In genomic region chr15:101088788-101089578, GRCh38 we compare ENCODE assay signal across 8 cellular contexts.
DNase-seq lines count a peak whose midpoint lies in the region; ATAC-seq and TF ChIP-seq lines count a peak whose summit lies in the region.

No MANE protein-coding gene starts in this region.

- DNase-seq in AML-193 (lab: John Stamatoyannopoulos, UW) (peak; percentile 34 to 48), HPDE6-E6E7 (ENCODE audit: extremely low spot score) (peak; percentile 68), SK-MEL-5 (ENCODE audit: low read depth, low spot score) (peak; percentile 48), cardiac muscle cell (ENCODE audit: low read depth in 1 of 2, low spot score in 1 of 2) (peak; percentile 64 to 71), uterus (peak; percentile 55 to 78)
- DNase-seq in activated naive CD4-positive, alpha-beta T cell treated with Interleukin-2 at 50 U/mL for 16 hours: peak; percentile 84

- peak; percentile 93 for TF ChIP-seq CTCF in cardiac muscle cell (IDR thresholded peaks at IDR 0.05; ENCODE audit: low read depth, low read length)
- TF ChIP-seq CTCF in uterus (IDR thresholded peaks at IDR 0.05): peak; percentile 98 to 99 (median 98)

- H3K27me3 ChIP-seq in cardiac muscle cell (no peaks in the 10 kb centered on the region), rectal smooth muscle tissue (ENCODE audit: control insufficient read depth, insufficient read depth, low read length) (no peaks in the 10 kb centered on the region), uterus (no peaks in the 10 kb centered on the region)

- H3K9me3 ChIP-seq in cardiac muscle cell (ENCODE audit: low read depth) (no peaks in the 10 kb centered on the region), uterus (no peaks in the 10 kb centered on the region)

- H3K27ac ChIP-seq in cardiac muscle cell: no peak overlapping the region
- H3K27ac ChIP-seq in rectal smooth muscle tissue (ENCODE audit: low read depth, low read length): no peak overlapping the region
- peak overlapping the region; percentile 56 to 67 for H3K27ac ChIP-seq in uterus

- in situ Hi-C loops in SK-MEL-5 (cut with HindIII; ENCODE audit: low pct_unique_long_range_greater_than_20kb, low sequenced_read_pairs): no loop called here

- H3K9ac ChIP-seq in rectal smooth muscle tissue (ENCODE audit: low read length): no peak overlapping the region

- intact Hi-C loops in uterus (cut with DNase I; ENCODE audit: low total_unique reads): loop anchor here (5.0 kb wide), 1 partner anchor 173 kb away; no protein-coding TSS in a partner anchor

- H3K4me3 ChIP-seq in cardiac muscle cell (no peak overlapping the region), rectal smooth muscle tissue (ENCODE audit: low read length) (peak overlapping the region; percentile 55), uterus (peak overlapping the region in 1 of 2 donors; percentile 17)

- ATAC-seq in GM18909 (IDR thresholded peaks at IDR 0.05; ENCODE audit: poor library complexity, unreplicated experiment): peak; percentile 86

- H3K4me1 ChIP-seq in cardiac muscle cell (ENCODE audit: low read depth): no peaks in the 10 kb centered on the region
- peaks cover 3% of the 10 kb centered on the region for H3K4me1 ChIP-seq in rectal smooth muscle tissue (ENCODE audit: control insufficient read depth, insufficient read depth, low read length)
- H3K4me1 ChIP-seq in uterus: no peaks in the 10 kb centered on the region

- H3K36me3 ChIP-seq in cardiac muscle cell (no peaks in the 10 kb centered on the region), rectal smooth muscle tissue (ENCODE audit: control insufficient read depth, insufficient read depth, low read length) (no peaks in the 10 kb centered on the region), uterus (no peaks in the 10 kb centered on the region)

- no peak for TF ChIP-seq POLR2A in uterus (IDR thresholded peaks at IDR 0.05)

Comparison
In these comparisons a context has a peak if more than half of its experiments do, and no peak if none do; other contexts are left out.
1. H3K27ac ChIP-seq: peak in uterus (2 of 2); none in cardiac muscle cell (single experiment) and rectal smooth muscle tissue (single experiment).
2. Peak in every context shown above with its lines, with median percentiles within 50 percentile points of each other: DNase-seq.